Comparison of ENCODE assay signal across 9 cellular contexts in genomic region chr1:221335161-221336101, GRCh38.
DNase-seq lines count a peak whose midpoint lies in the region; ATAC-seq, FAIRE-seq and TF ChIP-seq lines count a peak whose summit lies in the region.
"Had no signal": no experiment of that assay in that cellular context is flagged by ENCODE, and none has a peak within 500 bp of the region (broad histone marks: within the 10 kb centered on the region; RNA-seq: fewer than 3 reads in every experiment).

No MANE protein-coding gene starts in this region.

- H3K9ac ChIP-seq in kidney (ENCODE audit: low read length in 2 of 2) = no peak overlapping the region

- no peak overlapping the region for H3K4me3 Mint-ChIP-seq in activated naive CD8-positive, alpha-beta T cell treated with anti-CD3 and anti-CD28 coated beads, Interleukin-2, amount 50 U/mL, for 24 hours
- H3K4me3 Mint-ChIP-seq: memory B cell had no signal

- H3K9me3 Mint-ChIP-seq in activated naive CD8-positive, alpha-beta T cell treated with anti-CD3 and anti-CD28 coated beads, Interleukin-2, amount 50 U/mL, for 24 hours = peaks cover 9% of the 10 kb centered on the region

- H3K27me3 Mint-ChIP-seq in activated naive CD8-positive, alpha-beta T cell treated with anti-CD3 and anti-CD28 coated beads, Interleukin-2, amount 50 U/mL, for 24 hours = peaks cover 8% of the 10 kb centered on the region

- peak; percentile 53 for DNase-seq in HTR-8/SVneo (ENCODE audit: insufficient read length, low spot score)
- peak in 30 of 58 donors; percentile 2 to 80 (median 43) for DNase-seq in anterior cingulate cortex (lab: John Stamatoyannopoulos, UW)
- DNase-seq in kidney = peak; percentile 69
- DNase-seq in substantia nigra (lab: John Stamatoyannopoulos, UW) = peak in 33 of 49 donors; percentile 3 to 80 (median 34)
- no peak for DNase-seq in activated naive CD8-positive, alpha-beta T cell treated with anti-CD3 and anti-CD28 coated beads, Interleukin-2, amount 50 U/mL, for 24 hours
- no peak for DNase-seq in effector CD4-positive, alpha-beta T cell

- H3K4me1 ChIP-seq in kidney (ENCODE audit: control insufficient read depth in 1 of 2, insufficient read depth in 1 of 2, low read depth in 1 of 2, low read length in 2 of 2) = peaks cover 0 to 3% of the 10 kb centered on the region in 2 donors

- H3K36me3 ChIP-seq in kidney (ENCODE audit: control insufficient read depth in 1 of 2, insufficient read depth in 2 of 2, low read length in 2 of 2) = no peaks in the 10 kb centered on the region

- H3K9me3 ChIP-seq in kidney (ENCODE audit: control insufficient read depth in 1 of 2, low read length in 2 of 2) = peaks cover 0 to 18% of the 10 kb centered on the region in 2 donors

- H3K27ac ChIP-seq in kidney (ENCODE audit: low read depth in 2 of 2, low read length in 2 of 2) (peak overlapping the region in 1 of 2 donors; percentile 57), substantia nigra (ENCODE audit: low read depth, low read length, poor library complexity, severe bottlenecking) (peak overlapping the region; percentile 83)

- H3K4me1 Mint-ChIP-seq in activated naive CD8-positive, alpha-beta T cell treated with anti-CD3 and anti-CD28 coated beads, Interleukin-2, amount 50 U/mL, for 24 hours = peaks cover 8% of the 10 kb centered on the region

- FAIRE-seq in HTR-8/SVneo (lab: Jason Lieb, UNC) = no peak
- FAIRE-seq in kidney (lab: Jason Lieb, UNC) = no peak

- H3K4me3 ChIP-seq in kidney (ENCODE audit: low read length in 2 of 2) = no peak overlapping the region

- H3K36me3 Mint-ChIP-seq in activated naive CD8-positive, alpha-beta T cell treated with anti-CD3 and anti-CD28 coated beads, Interleukin-2, amount 50 U/mL, for 24 hours (ENCODE audit: low read depth) = no peaks in the 10 kb centered on the region
- H3K36me3 Mint-ChIP-seq: memory B cell had no signal

- intact Hi-C loops in kidney (cut with DNase I) = no loop called here

- no peak for ATAC-seq in GM21526 (IDR thresholded peaks at IDR 0.05; ENCODE audit: low FRiP score, unreplicated experiment)
- ATAC-seq in activated naive CD8-positive, alpha-beta T cell treated with anti-CD3 and anti-CD28 coated beads, Interleukin-2, amount 50 U/mL, for 24 hours = no peak
- ATAC-seq in GM18498 (IDR thresholded peaks at IDR 0.05; ENCODE audit: unreplicated experiment) = no peak

- no peak for TF ChIP-seq CTCF in kidney (IDR thresholded peaks at IDR 0.05; ENCODE audit: borderline replicate concordance, extremely low read depth, insufficient read depth)

- no peak overlapping the region for H3K27ac Mint-ChIP-seq in activated naive CD8-positive, alpha-beta T cell treated with anti-CD3 and anti-CD28 coated beads, Interleukin-2, amount 50 U/mL, for 24 hours
- H3K27ac Mint-ChIP-seq: memory B cell had no signal

Comparison
In these comparisons a context has a peak if more than half of its experiments do, and no peak if none do; other contexts are left out.
1. DNase-seq: peak in HTR-8/SVneo (single experiment), anterior cingulate cortex (30 of 58), kidney (single experiment) and substantia nigra (33 of 49); none in activated naive CD8-positive, alpha-beta T cell treated with anti-CD3 and anti-CD28 coated beads, Interleukin-2, amount 50 U/mL, for 24 hours (single experiment) and effector CD4-positive, alpha-beta T cell (single experiment).